12 cellular contexts compared by ENCODE assay signal in the genomic region with DNA sequence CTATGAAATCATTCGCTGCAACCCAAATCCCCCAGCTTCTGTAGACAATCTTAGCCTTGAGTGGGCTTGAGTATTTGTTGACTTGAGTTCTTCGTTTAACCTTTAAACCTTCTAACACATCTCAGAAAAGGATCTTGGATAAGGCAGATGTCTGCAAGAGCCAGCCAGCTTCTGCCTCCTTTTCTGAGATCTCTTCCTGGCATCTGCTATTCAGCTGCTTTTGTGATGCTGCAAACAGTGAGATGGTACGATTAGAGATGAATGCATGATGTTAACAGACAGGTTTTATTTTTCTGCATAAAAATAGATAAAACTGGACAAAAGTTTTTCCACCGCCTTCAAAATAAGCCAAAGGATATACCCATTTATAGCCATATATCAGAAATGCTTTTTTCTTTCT. TPM values are rescaled to one million over a fixed set of nuclear protein-coding genes. Genes with fewer than 3 reads are reported as not detected.
DNase-seq lines count a peak whose midpoint lies in the region; ATAC-seq and TF ChIP-seq lines count a peak whose summit lies in the region.
"Had no signal": no experiment of that assay in that cellular context is flagged by ENCODE, and none has a peak within 500 bp of the region (broad histone marks: within the 10 kb centered on the region; RNA-seq: fewer than 3 reads in every experiment).

No MANE protein-coding gene starts in this region.

- in situ Hi-C loops in transverse colon (cut with MboI; ENCODE audit: low pct_ligation_motif_present in 1 of 4, low pct_unique_long_range_greater_than_20kb in 1 of 4, low sequenced_read_pairs in 3 of 4), result no loop called here

- no peaks in the 10 kb centered on the region for H4K20me1 ChIP-seq in PC-9 (ENCODE audit: insufficient read depth)

- H3K9me2 ChIP-seq in PC-9 (ENCODE audit: insufficient read depth), result no peaks in the 10 kb centered on the region

- no TSS peak for BruUV-seq in PC-9 (replicated peaks; lab: Mats Ljungman, UMichigan)

- POLR2A ChIA-PET in PC-9 (lab: Charles Lee; ENCODE audit: unreplicated experiment), result no interaction called here

- DNase-seq in NCI-H82 (lab: John Stamatoyannopoulos, UW) (peak; percentile 48), NCI-H82 treated with DMSO at 0.1 percent for 48 hours (lab: John Stamatoyannopoulos, UW; ENCODE audit: unreplicated experiment) (no peak), transverse colon (no peak), PC-9 (no peak), NCI-H187 (lab: John Stamatoyannopoulos, UW) (no peak)
- DNase-seq: NCI-H1436 treated with DMSO at 0.1 percent for 48 hours, NCI-H226, SHP77 treated with DMSO at 0.1 percent for 48 hours had no signal

- TF ChIP-seq CTCF in transverse colon (IDR thresholded peaks at IDR 0.05) (no peak), PC-9 (conservative IDR thresholded peaks at IDR 0.05) (no peak)

- H3K9ac ChIP-seq in muscle layer of colon (ENCODE audit: low read length), result no peak overlapping the region

- no peak for TF ChIP-seq POLR2A in transverse colon (IDR thresholded peaks at IDR 0.05)

- WGBS in ectodermal cell, 2 experiments, result 65 to 76% methylated on average over 2 to 4 of the region's 4 CpGs
- 73% methylated on average over 4 of the region's 4 CpGs for WGBS in transverse colon (ENCODE audit: low coverage in 1 of 2), 2 donors

- peaks cover 59% of the 10 kb centered on the region for H3K4me1 ChIP-seq in ectodermal cell (ENCODE audit: control insufficient read depth, insufficient read depth, low read length)
- H3K4me1 ChIP-seq in muscle layer of colon (ENCODE audit: insufficient read depth, low read length), result peaks cover 85% of the 10 kb centered on the region
- H3K4me1 ChIP-seq in transverse colon, result peaks cover 0 to 62% (median 13%) of the 10 kb centered on the region in 4 donors
- no peaks in the 10 kb centered on the region; the same call in 1 of the 2 replicates for H3K4me1 ChIP-seq in PC-9 (replicated peaks; ENCODE audit: insufficient read depth)

- H2AFZ ChIP-seq in PC-9, result no peak overlapping the region

- H3K4me3 ChIP-seq in ectodermal cell (ENCODE audit: insufficient read depth, low read depth, low read length), result no peak overlapping the region
- H3K4me3 ChIP-seq in muscle layer of colon (ENCODE audit: low read depth in 1 of 2, low read length in 2 of 2), result no peak overlapping the region
- no peak overlapping the region for H3K4me3 ChIP-seq in transverse colon
- no peak overlapping the region for H3K4me3 ChIP-seq in PC-9

- intact Hi-C loops in transverse colon (cut with DNase I; ENCODE audit: low total_unique reads) (no loop called here), PC-9 (cut with micrococcal nuclease; ENCODE audit: unreplicated experiment) (no loop called here)

- H3K36me3 ChIP-seq in ectodermal cell (ENCODE audit: control insufficient read depth, insufficient read depth, low read length), result peaks cover 17% of the 10 kb centered on the region
- H3K36me3 ChIP-seq in muscle layer of colon (ENCODE audit: insufficient read depth, low read length), result peaks cover 82% of the 10 kb centered on the region
- no peaks in the 10 kb centered on the region for H3K36me3 ChIP-seq in transverse colon
- H3K36me3 ChIP-seq in PC-9 (ENCODE audit: low read depth), result 0 out of 2 replicates have a peak, but pooled peaks cover 3% of the 10 kb centered on the region

- no peaks in the 10 kb centered on the region for H3K79me2 ChIP-seq in PC-9 (ENCODE audit: low read depth)

- no peaks in the 10 kb centered on the region for H3K27me3 ChIP-seq in ectodermal cell (ENCODE audit: control insufficient read depth, insufficient read depth, low read length, poor library complexity, severe bottlenecking)
- H3K27me3 ChIP-seq in muscle layer of colon (ENCODE audit: control insufficient read depth in 1 of 2, insufficient read depth in 2 of 2, low read length in 2 of 2), result no peaks in the 10 kb centered on the region
- no peaks in the 10 kb centered on the region for H3K27me3 ChIP-seq in transverse colon
- H3K27me3 ChIP-seq in PC-9 (ENCODE audit: insufficient read depth, low read depth), result no peaks in the 10 kb centered on the region

- H3K9me3 ChIP-seq in ectodermal cell (ENCODE audit: control insufficient read depth, low read length) (no peaks in the 10 kb centered on the region), muscle layer of colon (ENCODE audit: low read length) (no peaks in the 10 kb centered on the region), transverse colon (no peaks in the 10 kb centered on the region), PC-9 (ENCODE audit: insufficient read depth, low read depth) (no peaks in the 10 kb centered on the region)

- CTCF ChIA-PET in PC-9 (lab: Charles Lee), result no interaction called here

- no peak for ATAC-seq in GM19452 (IDR thresholded peaks at IDR 0.05; ENCODE audit: unreplicated experiment)

- TF ChIP-seq EP300 in transverse colon (IDR thresholded peaks at IDR 0.05; ENCODE audit: low read depth), result no peak

- no peaks in the 10 kb centered on the region for H3F3A ChIP-seq in PC-9 (ENCODE audit: insufficient read depth, low read depth)

- peak overlapping the region; percentile 97 for H3K27ac ChIP-seq in ectodermal cell (ENCODE audit: insufficient read depth, low read depth, low read length, poor library complexity, severe bottlenecking)
- H3K27ac ChIP-seq in muscle layer of colon (ENCODE audit: low read depth, low read length), result peak overlapping the region; percentile 79
- H3K27ac ChIP-seq in transverse colon, result peak overlapping the region; percentile 58 to 81 (median 76)
- no peak overlapping the region for H3K27ac ChIP-seq in PC-9
- H3K27ac ChIP-seq: C4-2B had no signal

- H3K4me2 ChIP-seq in PC-9, result no peak overlapping the region

RNA-seq across cellular contexts. Expression of a gene that starts 37.6 kb away (rescaled TPM):
- 264 TPM for polyA plus RNA-seq in ectodermal cell (2013, experiment 1 of 4)
- polyA plus RNA-seq in ectodermal cell (2013, experiment 2 of 4), result 199 TPM
- 129 TPM for polyA plus RNA-seq in ectodermal cell (2013, experiment 3 of 4)
- polyA plus RNA-seq in ectodermal cell (2013, experiment 4 of 4), result 139 TPM
- total RNA-seq in transverse colon (100 to 1,000 TPM in 1 of 4 donors, 10 to 100 TPM in 3; 35.1 to 146 (median 63.9) TPM), PC-9 (2021) (25.5 and 31.0 TPM in 2 replicates)
